ENCODE assay signal across 11 cellular contexts in the genomic region with DNA sequence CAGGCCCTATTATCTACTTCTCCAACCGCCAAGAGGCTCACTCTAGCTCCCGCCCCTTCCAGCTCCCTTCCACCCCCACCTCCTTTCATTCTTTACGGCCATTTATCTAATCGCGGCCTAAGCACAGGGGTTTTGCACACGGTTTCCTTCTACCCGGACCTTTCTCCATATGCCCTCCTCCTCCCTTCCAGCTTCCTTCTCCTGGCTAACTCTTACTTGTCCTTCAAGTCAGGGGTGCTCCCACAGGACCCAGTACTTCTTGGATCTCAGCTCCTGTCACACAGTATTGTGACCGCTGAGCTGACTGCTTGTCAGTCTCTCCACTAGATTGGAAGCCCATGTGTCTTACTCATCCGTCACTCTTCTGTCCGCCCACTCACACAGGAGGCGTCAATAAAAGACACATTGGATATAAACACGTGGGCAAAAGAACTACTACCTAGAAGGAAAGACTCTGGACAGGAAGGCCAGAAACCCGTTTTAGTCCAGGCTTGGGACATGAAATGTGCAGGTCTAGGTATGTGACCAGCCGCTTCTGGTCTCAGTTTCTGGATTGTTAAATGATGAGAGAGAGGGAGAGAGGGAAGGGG. TPM values are rescaled to one million over a fixed set of nuclear protein-coding genes. Genes with fewer than 3 reads are reported as not detected.
DNase-seq lines count a peak whose midpoint lies in the region; ATAC-seq, FAIRE-seq and TF ChIP-seq lines count a peak whose summit lies in the region.
"Had no signal": no experiment of that assay in that cellular context is flagged by ENCODE, and none has a peak within 500 bp of the region (broad histone marks: within the 10 kb centered on the region; RNA-seq: fewer than 3 reads in every experiment).

No MANE protein-coding gene starts in this region.

- H2AK5ac ChIP-seq in H1 (ENCODE audit: low read depth, low read length): no peak overlapping the region

- CTCF ChIA-PET in H1 (lab: Charles Lee; ENCODE audit: partially characterized antibody): interaction anchor here (0.5 to 3.5 kb wide), 48 partner anchors 8 to 964 kb away, joined by 3 to 24 read pairs (median 4); no protein-coding TSS in a partner anchor

- TF ChIP-seq RAD21 in H1 (IDR thresholded peaks at IDR 0.05 in 1 of 2, conservative IDR thresholded peaks at IDR 0.05 in 1 of 2; ENCODE audit: low read depth in 2 of 2, low read length in 2 of 2): no peak

- no peaks in the 10 kb centered on the region for H3K79me1 ChIP-seq in H1 (ENCODE audit: low read depth, low read length)

- no peak overlapping the region for H2BK5ac ChIP-seq in H1 (ENCODE audit: low read depth, low read length)

- POLR2A ChIA-PET in H1 (lab: Charles Lee; ENCODE audit: partially characterized antibody): interaction anchor here (1.2 kb wide), 1 partner anchor 16 kb away, joined by 3 read pairs; no protein-coding TSS in a partner anchor

- H3K27ac Mint-ChIP-seq in activated naive CD8-positive, alpha-beta T cell: no peak overlapping the region
- no peak overlapping the region for H3K27ac Mint-ChIP-seq in activated naive CD8-positive, alpha-beta T cell treated with anti-CD3 and anti-CD28 coated beads for 36 hours
- H3K27ac Mint-ChIP-seq in stimulated activated naive B cell treated with anti-CD40 and anti-IgM and Interleukin-4, amounts not matched to agents 10 μg/mL and 1 μg/mL and 100 μg/mL, for 72 hours: no peak overlapping the region

- H2BK15ac ChIP-seq in H1 (ENCODE audit: low read length): no peak overlapping the region

- no peak overlapping the region for H3K18ac ChIP-seq in H1 (ENCODE audit: extremely low read depth, low read length)

- H4K5ac ChIP-seq in H1 (ENCODE audit: insufficient read length, low read depth, low read length): no peak overlapping the region

- ATAC-seq in stimulated activated naive B cell treated with anti-CD40 and anti-IgM and Interleukin-4, amounts not matched to agents 10 μg/mL and 1 μg/mL and 100 μg/mL, for 72 hours (replicated peaks): no peak
- no peak for ATAC-seq in HG03045 (IDR thresholded peaks at IDR 0.05; ENCODE audit: unreplicated experiment)
- no peak for ATAC-seq in HG02759 (IDR thresholded peaks at IDR 0.05; ENCODE audit: unreplicated experiment)

- H3K14ac ChIP-seq in H1 (ENCODE audit: insufficient read length): no peak overlapping the region

- peak overlapping the region; percentile 96 for H3K4me3 Mint-ChIP-seq in activated naive CD8-positive, alpha-beta T cell
- H3K4me3 Mint-ChIP-seq in activated naive CD8-positive, alpha-beta T cell treated with anti-CD3 and anti-CD28 coated beads for 36 hours: no peak overlapping the region
- peak overlapping the region; percentile 44 to 97 for H3K4me3 Mint-ChIP-seq in stimulated activated naive B cell treated with anti-CD40 and anti-IgM and Interleukin-4, amounts not matched to agents 10 μg/mL and 1 μg/mL and 100 μg/mL, for 72 hours

- H3K9me3 ChIP-seq in OCI-LY3 (ENCODE audit: insufficient read depth, low read length) (no peaks in the 10 kb centered on the region), H1 (ENCODE audit: insufficient read depth in 2 of 2, low read depth in 1 of 2, low read length in 1 of 2) (no peaks in the 10 kb centered on the region)
- H3K9me3 ChIP-seq: prostate gland, tibial nerve had no signal

- 85% methylated on average over 12 of the region's 14 CpGs; no CpG with 5 or more reads in 1 of the 2 experiments for WGBS in H1 (ENCODE audit: extremely low coverage in 1 of 2, insufficient coverage in 1 of 2, insufficient read length in 1 of 2, insufficient replicate concordance in 2 of 2, low coverage in 1 of 2, low lambda C conversion rate in 2 of 2, missing lambda C conversion rate in 1 of 2), 2 experiments

- peak overlapping the region; percentile 93; the same call in 1 of the 2 replicates for H3K4me3 ChIP-seq in OCI-LY3 (ENCODE audit: low read length)
- no peak overlapping the region for H3K4me3 ChIP-seq in H1 (ENCODE audit: extremely low read depth in 1 of 4, insufficient read depth in 2 of 4, low read depth in 3 of 4, low read length in 4 of 4)

- no peak for DNase-seq in activated naive CD8-positive, alpha-beta T cell treated with anti-CD3 and anti-CD28 coated beads for 36 hours
- no peak for DNase-seq in H1 (ENCODE audit: low read depth in 1 of 2, low spot score in 2 of 2)
- no peak for DNase-seq in stimulated activated naive B cell treated with anti-CD40 and anti-IgM and Interleukin-4, amounts not matched to agents 10 μg/mL and 1 μg/mL and 100 μg/mL, for 72 hours
- DNase-seq in iPS-NIHi7 (ENCODE audit: extremely low spot score): no peak

- H3K79me2 ChIP-seq in OCI-LY3 (ENCODE audit: low read length) (no peaks in the 10 kb centered on the region), H1 (ENCODE audit: control insufficient read depth in 1 of 2, insufficient read depth in 2 of 2, low read length in 2 of 2) (no peaks in the 10 kb centered on the region)

- TF ChIP-seq EP300 in H1 (IDR thresholded peaks at IDR 0.05; ENCODE audit: borderline replicate concordance in 1 of 2, low read depth in 2 of 2, low read length in 2 of 2): no peak

- no peak for TF ChIP-seq POLR2A in H1 (IDR thresholded peaks at IDR 0.05; ENCODE audit: control extremely low read depth in 1 of 2, low read depth in 2 of 2, low read length in 2 of 2)

- H3K4me1 ChIP-seq in OCI-LY3 (ENCODE audit: low read length): peaks cover 6% of the 10 kb centered on the region
- H3K4me1 ChIP-seq in H1 (replicated peaks in 1 of 4; ENCODE audit: control insufficient read depth in 3 of 4, insufficient read depth in 4 of 4, low read length in 3 of 4): peaks cover 0 to 13% (median 2%) of the 10 kb centered on the region in 4 experiments; a peak in 4 of 7 replicates

- H3K56ac ChIP-seq in H1 (replicated peaks; ENCODE audit: insufficient read length, low read depth, low read length): no peak overlapping the region

- no peaks in the 10 kb centered on the region for H3K9me3 Mint-ChIP-seq in activated naive CD8-positive, alpha-beta T cell (ENCODE audit: low read depth)
- H3K9me3 Mint-ChIP-seq in activated naive CD8-positive, alpha-beta T cell treated with anti-CD3 and anti-CD28 coated beads for 36 hours: no peaks in the 10 kb centered on the region
- H3K9me3 Mint-ChIP-seq in stimulated activated naive B cell treated with anti-CD40 and anti-IgM and Interleukin-4, amounts not matched to agents 10 μg/mL and 1 μg/mL and 100 μg/mL, for 72 hours: no peaks in the 10 kb centered on the region

- TF ChIP-seq CTCF in OCI-LY3 (IDR thresholded peaks at IDR 0.05; ENCODE audit: low read depth, low read length): no peak
- no peak for TF ChIP-seq CTCF in H1 (IDR thresholded peaks at IDR 0.05; ENCODE audit: control extremely low read depth in 1 of 3, insufficient read depth in 1 of 3, low read depth in 1 of 3, low read length in 3 of 3)

- no peak overlapping the region for H3K4ac ChIP-seq in H1 (replicated peaks; ENCODE audit: insufficient read length, low read depth, low read length)

- peak overlapping the region; percentile 35; the same call in 1 of the 2 replicates for H2BK12ac ChIP-seq in H1 (ENCODE audit: low read depth, low read length)

- H3K27ac ChIP-seq in OCI-LY3 (ENCODE audit: low read length): no peak overlapping the region
- no peak overlapping the region for H3K27ac ChIP-seq in H1 (ENCODE audit: low read depth, low read length)
- H3K27ac ChIP-seq: prostate gland had no signal

- H3K23ac ChIP-seq in H1 (ENCODE audit: insufficient read length): no peak overlapping the region

- H2BK20ac ChIP-seq in H1 (ENCODE audit: low read length): 0 out of 2 replicates have a peak overlapping the region, but pooled peaks have one; percentile 43

- H4K20me1 ChIP-seq in OCI-LY3 (ENCODE audit: insufficient read depth, low read length) (no peaks in the 10 kb centered on the region), H1 (replicated peaks in 1 of 2; ENCODE audit: control insufficient read depth in 1 of 2, insufficient read depth in 2 of 2, low read length in 2 of 2) (no peaks in the 10 kb centered on the region)

- H3K36me3 ChIP-seq in OCI-LY3 (replicated peaks; ENCODE audit: low read depth, low read length) (no peaks in the 10 kb centered on the region), H1 (ENCODE audit: control insufficient read depth in 2 of 4, insufficient read depth in 4 of 4, low read length in 3 of 4) (no peaks in the 10 kb centered on the region)
- H3K36me3 ChIP-seq: prostate gland, tibial nerve had no signal

- peak overlapping the region; percentile 62 for H2AFZ ChIP-seq in OCI-LY3 (ENCODE audit: low read depth, low read length)
- H2AFZ ChIP-seq in H1 (ENCODE audit: low read length): no peak overlapping the region

- FAIRE-seq in H1 (lab: Jason Lieb, UNC): no peak
- FAIRE-seq: RCC 7860 had no signal

- peaks cover 6% of the 10 kb centered on the region for H3K27me3 Mint-ChIP-seq in activated naive CD8-positive, alpha-beta T cell
- H3K27me3 Mint-ChIP-seq in activated naive CD8-positive, alpha-beta T cell treated with anti-CD3 and anti-CD28 coated beads for 36 hours: peaks cover 19% of the 10 kb centered on the region
- peaks cover 43 to 47% of the 10 kb centered on the region in 2 donors for H3K27me3 Mint-ChIP-seq in stimulated activated naive B cell treated with anti-CD40 and anti-IgM and Interleukin-4, amounts not matched to agents 10 μg/mL and 1 μg/mL and 100 μg/mL, for 72 hours

- H4K91ac ChIP-seq in H1 (replicated peaks; ENCODE audit: insufficient read length, low read length): no peak overlapping the region

- no peaks in the 10 kb centered on the region; the same call in 1 of the 2 replicates for H3K27me3 ChIP-seq in OCI-LY3 (ENCODE audit: low read depth, low read length)
- peaks cover 0 to 4% (median 1%) of the 10 kb centered on the region in 4 experiments; a peak in 2 of 7 replicates for H3K27me3 ChIP-seq in H1 (replicated peaks in 1 of 4; ENCODE audit: control insufficient read depth in 3 of 4, extremely low read depth in 1 of 4, insufficient read depth in 3 of 4, low read length in 3 of 4)
- H3K27me3 ChIP-seq: tibial nerve had no signal

- no peaks in the 10 kb centered on the region for H3K36me3 Mint-ChIP-seq in activated naive CD8-positive, alpha-beta T cell
- H3K36me3 Mint-ChIP-seq in activated naive CD8-positive, alpha-beta T cell treated with anti-CD3 and anti-CD28 coated beads for 36 hours: no peaks in the 10 kb centered on the region
- no peaks in the 10 kb centered on the region for H3K36me3 Mint-ChIP-seq in stimulated activated naive B cell treated with anti-CD40 and anti-IgM and Interleukin-4, amounts not matched to agents 10 μg/mL and 1 μg/mL and 100 μg/mL, for 72 hours

- peak overlapping the region; percentile 45 for H3K4me2 ChIP-seq in OCI-LY3 (ENCODE audit: low read length)
- no peak overlapping the region for H3K4me2 ChIP-seq in H1 (ENCODE audit: insufficient read depth in 1 of 2, low read depth in 2 of 2, low read length in 2 of 2)

- H4K8ac ChIP-seq in H1 (ENCODE audit: extremely low read depth, insufficient read depth, low read length): no peak overlapping the region

- no peak overlapping the region for H2BK120ac ChIP-seq in H1 (replicated peaks; ENCODE audit: low read depth, low read length)

- no peaks in the 10 kb centered on the region; the same call in 1 of the 2 replicates for H3K23me2 ChIP-seq in H1 (ENCODE audit: low read depth, low read length)

- H3K9ac ChIP-seq in OCI-LY3 (ENCODE audit: low read length) (no peak overlapping the region), H1 (replicated peaks in 1 of 4; ENCODE audit: extremely low read depth in 1 of 4, low read depth in 3 of 4, low read length in 3 of 4) (no peak overlapping the region)

- peaks cover 2% of the 10 kb centered on the region for H3K4me1 Mint-ChIP-seq in activated naive CD8-positive, alpha-beta T cell (ENCODE audit: low read depth)
- H3K4me1 Mint-ChIP-seq in activated naive CD8-positive, alpha-beta T cell treated with anti-CD3 and anti-CD28 coated beads for 36 hours: peaks cover 6% of the 10 kb centered on the region
- peaks cover 8 to 15% of the 10 kb centered on the region in 2 donors for H3K4me1 Mint-ChIP-seq in stimulated activated naive B cell treated with anti-CD40 and anti-IgM and Interleukin-4, amounts not matched to agents 10 μg/mL and 1 μg/mL and 100 μg/mL, for 72 hours

RNA-seq across cellular contexts. Expression of a gene that starts 20.3 kb away (rescaled TPM):
- total RNA-seq in activated naive CD8-positive, alpha-beta T cell treated with anti-CD3 and anti-CD28 coated beads for 36 hours: 10 to 100 TPM; 44.7 to 46.6 TPM
- 38.7 and 44.0 TPM in 2 replicates for total RNA-seq in H1 (2021; fragmentation: NEBNext Ultra II Directional; extraction: Animal tissue kit (Norgen Biotek cat#: 25700))
- polyA plus RNA-seq in H1 (2011; rRNA removed): 61.7 and 67.5 TPM in 2 replicates
- polyA plus RNA-seq in H1 (2011; cell fraction: cytosol; rRNA removed): 51.9 TPM
- 151 TPM for polyA plus RNA-seq in H1 (2011; cell fraction: nucleus; rRNA removed)
- polyA plus RNA-seq in H1 (2012, experiment 1 of 2): 44.2 to 60.2 TPM (median 54.2 TPM) in 4 replicates
- 44.6 TPM for polyA plus RNA-seq in H1 (2012, experiment 2 of 2)
- 32.9 TPM for polyA plus RNA-seq in H1 (2013, experiment 1 of 2)
- 32.5 TPM for polyA plus RNA-seq in H1 (2013, experiment 2 of 2)
- polyA minus RNA-seq in H1 (2011; rRNA and poly(A)+ RNA removed): 39.4 and 49.7 TPM in 2 replicates
- polyA minus RNA-seq in H1 (2011; cell fraction: cytosol; rRNA and poly(A)+ RNA removed): 24.3 TPM
- polyA minus RNA-seq in H1 (2011; cell fraction: nucleus; rRNA and poly(A)+ RNA removed): 60.9 TPM

RNA-seq across cellular contexts. Expression of a gene that starts 52.0 kb away (rescaled TPM):
- 1 to 10 TPM; 2.8 to 3.9 TPM for total RNA-seq in activated naive CD8-positive, alpha-beta T cell treated with anti-CD3 and anti-CD28 coated beads for 36 hours
- total RNA-seq in H1 (2021; fragmentation: NEBNext Ultra II Directional; extraction: Animal tissue kit (Norgen Biotek cat#: 25700)): 3.2 and 4.2 TPM in 2 replicates
- polyA plus RNA-seq in H1 (2011; rRNA removed): 4.2 and 5.4 TPM in 2 replicates
- polyA plus RNA-seq in H1 (2011; cell fraction: cytosol; rRNA removed): 5.1 TPM
- 17.2 TPM for polyA plus RNA-seq in H1 (2011; cell fraction: nucleus; rRNA removed)
- 1.9 to 4.6 TPM (median 3.9 TPM) in 4 replicates for polyA plus RNA-seq in H1 (2012, experiment 1 of 2)
- 7.6 TPM for polyA plus RNA-seq in H1 (2012, experiment 2 of 2)
- polyA plus RNA-seq in H1 (2013, experiment 1 of 2): 2.6 TPM
- 1.7 TPM for polyA plus RNA-seq in H1 (2013, experiment 2 of 2)
- polyA minus RNA-seq in H1 (2011; rRNA and poly(A)+ RNA removed): 2.1 TPM in 2 replicates
- polyA minus RNA-seq in H1 (2011; cell fraction: cytosol; rRNA and poly(A)+ RNA removed): 8.9 TPM
- polyA minus RNA-seq in H1 (2011; cell fraction: nucleus; rRNA and poly(A)+ RNA removed): 4.9 TPM
